In genomic region chr2:85607268-85608215, GRCh38 we compare ENCODE assay signal across 12 cellular contexts. TPM values are rescaled to one million over a fixed set of nuclear protein-coding genes. Genes with fewer than 3 reads are reported as not detected.
DNase-seq lines count a peak whose midpoint lies in the region; ATAC-seq and TF ChIP-seq lines count a peak whose summit lies in the region.
"Had no signal": no experiment of that assay in that cellular context is flagged by ENCODE, and none has a peak within 500 bp of the region (broad histone marks: within the 10 kb centered on the region; RNA-seq: fewer than 3 reads in every experiment).

No MANE protein-coding gene starts in this region.

- no peak for ATAC-seq in heart left ventricle
- ATAC-seq in Right ventricle myocardium superior (ENCODE audit: poor library complexity): no peak
- peak; percentile 35 for ATAC-seq in left lung
- ATAC-seq in thoracic aorta (ENCODE audit: insufficient number of reproducible peaks, low FRiP score, low read depth): no peak
- no peak for ATAC-seq in GM18907 (IDR thresholded peaks at IDR 0.05; ENCODE audit: unreplicated experiment)
- ATAC-seq: body of pancreas, Panc1 had no signal

- intact Hi-C loops in heart left ventricle (cut with DNase I) (loop anchor here in 1 of 10 donors (5.0 kb wide), 1 partner anchor 185 kb away; no protein-coding TSS in a partner anchor), Right ventricle myocardium superior (cut with DNase I) (no loop called here), left lung (cut with DNase I) (no loop called here)

- H3K36me3 ChIP-seq in heart left ventricle (peaks cover 0 to 35% (median 15%) of the 10 kb centered on the region in 9 donors), left lung (peaks cover 0 to 25% of the 10 kb centered on the region in 2 donors), thoracic aorta (peaks cover 4% of the 10 kb centered on the region)

- H3K27ac ChIP-seq in heart left ventricle (peak overlapping the region; percentile 34 to 90 (median 75)), left lung (peak overlapping the region; percentile 50 to 73), thoracic aorta (peak overlapping the region; percentile 16 to 85)

- H3K9me3 ChIP-seq in heart left ventricle (no peaks in the 10 kb centered on the region), left lung (no peaks in the 10 kb centered on the region), thoracic aorta (no peaks in the 10 kb centered on the region)
- H3K9me3 ChIP-seq: body of pancreas had no signal

- DNase-seq in heart left ventricle (peak in 1 of 5 donors; percentile 32), Right ventricle myocardium superior (no peak), left lung (no peak), thoracic aorta (ENCODE audit: low spot score) (no peak), NCI-H146 treated with DMSO at 0.1 percent for 48 hours (lab: John Stamatoyannopoulos, UW; ENCODE audit: unreplicated experiment) (no peak)
- DNase-seq: body of pancreas; EL; naive B cell; NCI-H2171 treated with DMSO at 0.1 percent for 48 hours; stimulated activated naive CD4-positive, alpha-beta T cell had no signal

- 53 to 60% (median 58%) methylated on average over 9 of the region's 9 CpGs for WGBS in heart left ventricle, 4 donors

- TF ChIP-seq CTCF in heart left ventricle (IDR thresholded peaks at IDR 0.05) (no peak), left lung (IDR thresholded peaks at IDR 0.05) (no peak), thoracic aorta (IDR thresholded peaks at IDR 0.05) (no peak)

- no peaks in the 10 kb centered on the region for H3K27me3 ChIP-seq in heart left ventricle
- no peaks in the 10 kb centered on the region for H3K27me3 ChIP-seq in left lung
- no peaks in the 10 kb centered on the region for H3K27me3 ChIP-seq in thoracic aorta (replicated peaks; ENCODE audit: insufficient read depth)
- H3K27me3 ChIP-seq: body of pancreas had no signal

- peaks cover 2 to 85% (median 57%) of the 10 kb centered on the region in 12 donors for H3K4me1 ChIP-seq in heart left ventricle
- peaks cover 35 to 82% of the 10 kb centered on the region in 2 donors for H3K4me1 ChIP-seq in left lung
- peaks cover 38 to 70% of the 10 kb centered on the region in 2 donors for H3K4me1 ChIP-seq in thoracic aorta (ENCODE audit: control insufficient read depth in 1 of 2, low read depth in 2 of 2)

- H3K4me3 ChIP-seq in heart left ventricle (no peak overlapping the region), left lung (no peak overlapping the region), thoracic aorta (no peak overlapping the region)
- H3K4me3 ChIP-seq: body of pancreas had no signal

- TF ChIP-seq POLR2A in heart left ventricle (IDR thresholded peaks at IDR 0.05): no peak

RNA-seq across cellular contexts. Expression of gene C2orf68, which starts 4.3 kb away (rescaled TPM):
- 10 to 100 TPM; 12.0 to 38.2 (median 29.1) TPM for total RNA-seq in heart left ventricle
- polyA plus RNA-seq in heart left ventricle: 10 to 100 TPM; 14.3 to 37.3 TPM
- total RNA-seq in Right ventricle myocardium superior: 26.5 TPM
- 10 to 100 TPM; 37.0 to 42.5 TPM for total RNA-seq in left lung
- total RNA-seq in thoracic aorta: 10 to 100 TPM; 13.0 to 21.9 TPM

RNA-seq across cellular contexts. Expression of gene TMEM150A, which starts 5.0 kb away (rescaled TPM):
- total RNA-seq in heart left ventricle: 10 to 100 TPM in 5 of 9 donors, 1 to 10 TPM in 4; 6.4 to 20.8 (median 11.5) TPM
- 10 to 100 TPM; 10.5 to 14.1 TPM for polyA plus RNA-seq in heart left ventricle
- 9.5 TPM for total RNA-seq in Right ventricle myocardium superior
- 10 to 100 TPM; 28.2 to 39.6 TPM for total RNA-seq in left lung
- 10 to 100 TPM; 25.7 to 26.3 TPM for total RNA-seq in thoracic aorta

RNA-seq across cellular contexts. Expression of gene USP39, which starts 8.4 kb away (rescaled TPM):
- total RNA-seq in heart left ventricle (10 to 100 TPM; 26.0 to 55.6 (median 30.5) TPM), Right ventricle myocardium superior (27.3 TPM), left lung (10 to 100 TPM; 44.5 to 45.5 TPM), thoracic aorta (100 to 1,000 TPM in 1 of 2 donors, 10 to 100 TPM in 1; 39.5 to 109 TPM)
- polyA plus RNA-seq in heart left ventricle: 10 to 100 TPM; 24.3 to 47.1 TPM

RNA-seq across cellular contexts. Expression of gene RNF181, which starts 12.0 kb away (rescaled TPM):
- total RNA-seq in heart left ventricle: 100 to 1,000 TPM in 4 of 9 donors, 10 to 100 TPM in 5; 77.7 to 208 (median 92.0) TPM
- 100 to 1,000 TPM; 165 to 235 TPM for polyA plus RNA-seq in heart left ventricle
- total RNA-seq in Right ventricle myocardium superior: 74.5 TPM
- total RNA-seq in left lung: 100 to 1,000 TPM; 101 to 107 TPM
- 100 to 1,000 TPM; 107 to 124 TPM for total RNA-seq in thoracic aorta

RNA-seq across cellular contexts. Expression of gene VAMP5, which starts 23.3 kb away (rescaled TPM):
- 100 to 1,000 TPM in 1 of 9 donors, 10 to 100 TPM in 8; 21.0 to 186 (median 36.6) TPM for total RNA-seq in heart left ventricle
- polyA plus RNA-seq in heart left ventricle: 10 to 100 TPM; 65.4 to 81.9 TPM
- total RNA-seq in Right ventricle myocardium superior: 56.3 TPM
- total RNA-seq in left lung: 10 to 100 TPM; 58.2 to 87.7 TPM
- total RNA-seq in thoracic aorta: 10 to 100 TPM; 27.1 to 42.8 TPM
